ENCODE assay signal across 8 cellular contexts in the genomic region with DNA sequence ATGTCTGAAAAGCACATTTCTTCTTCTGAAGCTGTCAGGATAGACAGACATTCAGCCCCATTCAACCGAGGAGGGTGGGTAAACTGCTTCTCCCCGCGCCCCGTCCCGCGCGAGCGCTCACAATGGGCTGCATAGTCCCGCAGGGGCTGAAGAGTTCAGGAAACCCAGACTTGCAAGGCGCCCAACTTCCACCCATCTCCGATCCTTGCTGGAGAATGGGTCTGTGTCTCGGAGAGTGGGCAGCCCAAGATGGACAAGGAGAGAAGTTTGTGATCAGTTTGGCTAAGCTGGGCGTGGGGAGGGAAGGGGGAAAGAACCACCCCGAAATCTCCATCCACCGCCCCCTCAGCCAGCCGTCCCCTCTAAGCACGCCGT.
DNase-seq lines count a peak whose midpoint lies in the region; ATAC-seq and TF ChIP-seq lines count a peak whose summit lies in the region.

No MANE protein-coding gene starts in this region.

- peak overlapping the region; percentile 99 for H2AFZ ChIP-seq in parathyroid adenoma

- H3K4me2 ChIP-seq in parathyroid adenoma (ENCODE audit: low read length) = peak overlapping the region; percentile 61

- peaks cover 8% of the 10 kb centered on the region for H3K79me2 ChIP-seq in parathyroid adenoma

- H3K4me3 Mint-ChIP-seq in activated naive CD4-positive, alpha-beta T cell treated with anti-CD3 and anti-CD28 coated beads, Interleukin-2, amount 50 U/mL, for 24 hours = peak overlapping the region; percentile 96

- H3K4me3 ChIP-seq in GM12864 (ENCODE audit: low read depth, low read length) (peak overlapping the region; percentile 76), parathyroid adenoma (ENCODE audit: low read depth, low read length) (peak overlapping the region; percentile 69)

- H3K36me3 ChIP-seq in parathyroid adenoma (ENCODE audit: control insufficient read depth, insufficient read depth, low read length) = no peaks in the 10 kb centered on the region

- no peaks in the 10 kb centered on the region for H3K27me3 ChIP-seq in parathyroid adenoma (ENCODE audit: control insufficient read depth, insufficient read depth, low read length)

- peaks cover 20% of the 10 kb centered on the region for H3K4me1 Mint-ChIP-seq in activated naive CD4-positive, alpha-beta T cell treated with anti-CD3 and anti-CD28 coated beads, Interleukin-2, amount 50 U/mL, for 24 hours

- peak overlapping the region; percentile 34 for H3K9ac ChIP-seq in parathyroid adenoma

- no peak for DNase-seq in GM12864 (ENCODE audit: low read depth)
- peak in 39 of 42 donors; percentile 6 to 61 (median 25) for DNase-seq in head of caudate nucleus
- DNase-seq in NCI-H510A treated with DMSO at 0.1 percent for 48 hours (lab: John Stamatoyannopoulos, UW) = no peak

- intact Hi-C loops in head of caudate nucleus (cut with DNase I) = no loop called here

- no peaks in the 10 kb centered on the region for H3K9me3 ChIP-seq in parathyroid adenoma (ENCODE audit: control insufficient read depth, low read length)

- peaks cover 3% of the 10 kb centered on the region for H3K4me1 ChIP-seq in parathyroid adenoma

- TF ChIP-seq CTCF in GM12864 (IDR thresholded peaks at IDR 0.05; ENCODE audit: low read depth, low read length, missing control alignments) (no peak), parathyroid adenoma (IDR thresholded peaks at IDR 0.05) (no peak)

- H3K9me3 Mint-ChIP-seq in activated naive CD4-positive, alpha-beta T cell treated with anti-CD3 and anti-CD28 coated beads, Interleukin-2, amount 50 U/mL, for 24 hours = no peaks in the 10 kb centered on the region

- H3K36me3 Mint-ChIP-seq in activated naive CD4-positive, alpha-beta T cell treated with anti-CD3 and anti-CD28 coated beads, Interleukin-2, amount 50 U/mL, for 24 hours = no peaks in the 10 kb centered on the region

- H3K27ac Mint-ChIP-seq in activated naive CD4-positive, alpha-beta T cell treated with anti-CD3 and anti-CD28 coated beads, Interleukin-2, amount 50 U/mL, for 24 hours = peak overlapping the region; percentile 68

- H3K27ac ChIP-seq in parathyroid adenoma = peak overlapping the region; percentile 84

- H3K27me3 Mint-ChIP-seq in activated naive CD4-positive, alpha-beta T cell treated with anti-CD3 and anti-CD28 coated beads, Interleukin-2, amount 50 U/mL, for 24 hours = peaks cover 35% of the 10 kb centered on the region

- ATAC-seq in HG03175 (IDR thresholded peaks at IDR 0.05; ENCODE audit: unreplicated experiment) = peak; percentile 12
- ATAC-seq in HG03039 (IDR thresholded peaks at IDR 0.05; ENCODE audit: unreplicated experiment) = no peak
- ATAC-seq in GM19452 (IDR thresholded peaks at IDR 0.05; ENCODE audit: unreplicated experiment) = no peak

Comparison
In these comparisons a context has a peak if more than half of its experiments do, and no peak if none do; other contexts are left out.
1. DNase-seq: peak in head of caudate nucleus (39 of 42); none in GM12864 (single experiment) and NCI-H510A treated with DMSO at 0.1 percent for 48 hours (single experiment).